In genomic region chr6:30912746-30913520, GRCh38 we compare ENCODE assay signal across 10 cellular contexts. TPM values are rescaled to one million over a fixed set of nuclear protein-coding genes. Genes with fewer than 3 reads are reported as not detected.
DNase-seq lines count a peak whose midpoint lies in the region; ATAC-seq, FAIRE-seq and TF ChIP-seq lines count a peak whose summit lies in the region.
"Had no signal": no experiment of that assay in that cellular context is flagged by ENCODE, and none has a peak within 500 bp of the region (broad histone marks: within the 10 kb centered on the region; RNA-seq: fewer than 3 reads in every experiment).

No MANE protein-coding gene starts in this region.

- ATAC-seq in Right ventricle myocardium superior (ENCODE audit: poor library complexity), result no peak
- no peak for ATAC-seq in Right ventricle myocardium inferior
- no peak for ATAC-seq in naive thymus-derived CD4-positive, alpha-beta T cell
- no peak for ATAC-seq in HG03439 (IDR thresholded peaks at IDR 0.05; ENCODE audit: unreplicated experiment)

- no peak for FAIRE-seq in GM12891 (lab: Jason Lieb, UNC)

- CTCF ChIA-PET in naive thymus-derived CD4-positive, alpha-beta T cell (lab: Charles Lee), result interaction anchor here (0.5 to 4.1 kb wide), 9 partner anchors 9 to 835 kb away, joined by 3 to 28 read pairs (median 4); no protein-coding TSS in a partner anchor

- TF ChIP-seq CTCF in chondrocyte (IDR thresholded peaks at IDR 0.05), result no peak
- TF ChIP-seq CTCF in vagina (IDR thresholded peaks at IDR 0.05), result no peak

- H3K27me3 Mint-ChIP-seq in chondrocyte (ENCODE audit: low read depth), result no peaks in the 10 kb centered on the region
- no peaks in the 10 kb centered on the region for H3K27me3 Mint-ChIP-seq in naive thymus-derived CD4-positive, alpha-beta T cell

- H3K27me3 ChIP-seq in naive thymus-derived CD4-positive, alpha-beta T cell (ENCODE audit: control insufficient read depth in 2 of 2, insufficient read depth in 2 of 2, low read length in 2 of 2), result no peaks in the 10 kb centered on the region
- no peaks in the 10 kb centered on the region for H3K27me3 ChIP-seq in vagina

- no peaks in the 10 kb centered on the region for H3K9me3 ChIP-seq in naive thymus-derived CD4-positive, alpha-beta T cell (ENCODE audit: control insufficient read depth in 2 of 3, low read length in 3 of 3)
- H3K9me3 ChIP-seq in vagina, result no peaks in the 10 kb centered on the region

- no peak for TF ChIP-seq POLR2A in vagina (IDR thresholded peaks at IDR 0.05)
- no peak for TF ChIP-seq POLR2A in GM12891 (IDR thresholded peaks at IDR 0.05; ENCODE audit: low read depth, low read length)

- H3K4me1 ChIP-seq in naive thymus-derived CD4-positive, alpha-beta T cell (ENCODE audit: control insufficient read depth in 2 of 2, insufficient read depth in 2 of 2, low read length in 2 of 2), result peaks cover 20 to 25% of the 10 kb centered on the region in 2 donors
- H3K4me1 ChIP-seq in vagina, result peaks cover 37% of the 10 kb centered on the region

- POLR2A ChIA-PET in naive thymus-derived CD4-positive, alpha-beta T cell (lab: Charles Lee), result interaction anchor here (1.2 to 2.0 kb wide), 6 partner anchors 23 to 181 kb away, joined by 3 to 9 read pairs (median 5); no protein-coding TSS in a partner anchor

- H3K4me3 ChIP-seq in naive thymus-derived CD4-positive, alpha-beta T cell (ENCODE audit: low read length), result peak overlapping the region; percentile 64
- peak overlapping the region in 1 of 2 donors; percentile 56 for H3K4me3 ChIP-seq in vagina

- peaks cover 21% of the 10 kb centered on the region for H3K36me3 Mint-ChIP-seq in chondrocyte (ENCODE audit: low read depth)
- H3K36me3 Mint-ChIP-seq in naive thymus-derived CD4-positive, alpha-beta T cell, result peaks cover 0 to 31% (median 13%) of the 10 kb centered on the region in 5 donors

- H3K27ac ChIP-seq in naive thymus-derived CD4-positive, alpha-beta T cell (ENCODE audit: low read depth, low read length), result peak overlapping the region; percentile 78
- H3K27ac ChIP-seq in vagina, result peak overlapping the region; percentile 94

- intact Hi-C loops in Right ventricle myocardium superior (cut with DNase I), result loop anchor here (10.0 kb wide), 1 partner anchor 132 kb away; no protein-coding TSS in a partner anchor
- intact Hi-C loops in Right ventricle myocardium inferior (cut with DNase I), result no loop called here
- intact Hi-C loops in naive thymus-derived CD4-positive, alpha-beta T cell (cut with micrococcal nuclease), result no loop called here
- intact Hi-C loops in vagina (cut with DNase I), result no loop called here

- peak overlapping the region; percentile 83 for H3K4me3 Mint-ChIP-seq in chondrocyte (ENCODE audit: unreplicated experiment)
- peak overlapping the region; percentile 87 to 96 (median 92) for H3K4me3 Mint-ChIP-seq in naive thymus-derived CD4-positive, alpha-beta T cell

- peaks cover 54% of the 10 kb centered on the region for H3K4me1 Mint-ChIP-seq in chondrocyte (ENCODE audit: low read depth)
- peaks cover 34 to 64% (median 52%) of the 10 kb centered on the region in 7 donors for H3K4me1 Mint-ChIP-seq in naive thymus-derived CD4-positive, alpha-beta T cell

- DNase-seq in Right ventricle myocardium superior (peak; percentile 29), Right ventricle myocardium inferior (ENCODE audit: missing footprints) (no peak), chondrocyte (ENCODE audit: low spot score) (no peak), vagina (ENCODE audit: extremely low spot score in 2 of 2) (no peak), GM12891 (ENCODE audit: insufficient read length, low spot score) (no peak), KG1 (lab: John Stamatoyannopoulos, UW) (no peak)
- DNase-seq in naive thymus-derived CD4-positive, alpha-beta T cell, result no peak
- DNase-seq: effector CD8-positive, alpha-beta T cell had no signal

- H3K27ac Mint-ChIP-seq in chondrocyte (ENCODE audit: unreplicated experiment), result no peak overlapping the region
- peak overlapping the region in 8 of 9 donors; percentile 39 to 88 (median 76) for H3K27ac Mint-ChIP-seq in naive thymus-derived CD4-positive, alpha-beta T cell

- H3K9me3 Mint-ChIP-seq in chondrocyte (ENCODE audit: low read depth), result no peaks in the 10 kb centered on the region
- no peaks in the 10 kb centered on the region for H3K9me3 Mint-ChIP-seq in naive thymus-derived CD4-positive, alpha-beta T cell

- H3K36me3 ChIP-seq in naive thymus-derived CD4-positive, alpha-beta T cell (ENCODE audit: control insufficient read depth in 2 of 3, insufficient read depth in 3 of 3, low read length in 3 of 3), result peaks cover 0 to 30% (median 0%) of the 10 kb centered on the region in 3 experiments
- H3K36me3 ChIP-seq in vagina, result peaks cover 0 to 23% of the 10 kb centered on the region in 2 donors

TF ChIP-seq in GM12891, 5 proteins besides CTCF, POLR2A, EP300 and RAD21:
- TF ChIP-seq PAX5 (IDR thresholded peaks at IDR 0.05; ENCODE audit: insufficient read depth, low read length, severe bottlenecking) (no peak), POU2F2 (IDR thresholded peaks at IDR 0.05; ENCODE audit: low read depth, low read length) (no peak), SPI1 (IDR thresholded peaks at IDR 0.05; ENCODE audit: low read depth, low read length) (no peak), TAF1 (IDR thresholded peaks at IDR 0.05; ENCODE audit: low read depth, low read length) (no peak), POLR2AphosphoS5 (IDR thresholded peaks at IDR 0.05; ENCODE audit: low read depth, low read length) (no peak)

RNA-seq across cellular contexts. Expression of gene VARS2, which starts 1.1 kb away (rescaled TPM):
- total RNA-seq in Right ventricle myocardium superior (17.2 TPM), Right ventricle myocardium inferior (18.3 TPM), chondrocyte (33.1 to 48.0 TPM (median 33.8 TPM) in 3 replicates), vagina (18.9 TPM)
- 10 to 100 TPM; 22.2 to 47.3 (median 37.9) TPM for total RNA-seq in naive thymus-derived CD4-positive, alpha-beta T cell
- 10 to 100 TPM; 17.1 to 18.9 TPM for polyA plus RNA-seq in naive thymus-derived CD4-positive, alpha-beta T cell
- 28.0 TPM for polyA plus RNA-seq in GM12891 (2012; ENCODE audit: low read depth, missing spikeins)

RNA-seq across cellular contexts. Expression of gene GTF2H4, which starts 4.9 kb away (rescaled TPM):
- total RNA-seq in Right ventricle myocardium superior (23.6 TPM), Right ventricle myocardium inferior (22.2 TPM), chondrocyte (39.5 to 54.6 TPM (median 40.1 TPM) in 3 replicates), vagina (16.7 TPM)
- total RNA-seq in naive thymus-derived CD4-positive, alpha-beta T cell, result 10 to 100 TPM; 18.8 to 42.3 (median 32.2) TPM
- polyA plus RNA-seq in naive thymus-derived CD4-positive, alpha-beta T cell, result 10 to 100 TPM in 1 of 2 donors, 1 to 10 TPM in 1; 8.0 to 12.1 TPM
- 24.9 TPM for polyA plus RNA-seq in GM12891 (2012; ENCODE audit: low read depth, missing spikeins)

RNA-seq across cellular contexts. Expression of gene SFTA2, which starts 19.0 kb away (rescaled TPM):
- total RNA-seq in Right ventricle myocardium superior (not detected), Right ventricle myocardium inferior (not detected), chondrocyte (not detected in 3 replicates), vagina (not detected)
- not detected for total RNA-seq in naive thymus-derived CD4-positive, alpha-beta T cell
- under 1 TPM in 1 of 2 donors, not detected in 1; 0.34 TPM for polyA plus RNA-seq in naive thymus-derived CD4-positive, alpha-beta T cell
- not detected for polyA plus RNA-seq in GM12891 (2012; ENCODE audit: low read depth, missing spikeins)
- total RNA-seq: activated CD8-positive, alpha-beta memory T cell treated with anti-CD3 and anti-CD28 coated beads for 36 hours had no signal

RNA-seq across cellular contexts. Expression of gene MUCL3, which starts 27.8 kb away (rescaled TPM):
- total RNA-seq in Right ventricle myocardium superior (not detected), Right ventricle myocardium inferior (not detected), chondrocyte (0.07 TPM in 1 of 3 replicates, not detected in the others), vagina (0.49 TPM)
- not detected for total RNA-seq in naive thymus-derived CD4-positive, alpha-beta T cell
- polyA plus RNA-seq in naive thymus-derived CD4-positive, alpha-beta T cell, result not detected
- 0.13 TPM for polyA plus RNA-seq in GM12891 (2012; ENCODE audit: low read depth, missing spikeins)
- total RNA-seq: activated CD8-positive, alpha-beta memory T cell treated with anti-CD3 and anti-CD28 coated beads for 36 hours had no signal

RNA-seq across cellular contexts. Expression of gene DDR1, which starts 28.6 kb away (rescaled TPM):
- total RNA-seq in Right ventricle myocardium superior (23.2 TPM), Right ventricle myocardium inferior (32.5 TPM), chondrocyte (112 to 157 TPM (median 117 TPM) in 3 replicates), vagina (71.5 TPM)
- 10 to 100 TPM; 13.7 to 23.8 (median 18.6) TPM for total RNA-seq in naive thymus-derived CD4-positive, alpha-beta T cell
- polyA plus RNA-seq in naive thymus-derived CD4-positive, alpha-beta T cell, result 1 to 10 TPM; 1.8 to 8.6 TPM
- 13.9 TPM for polyA plus RNA-seq in GM12891 (2012; ENCODE audit: low read depth, missing spikeins)
